8 cellular contexts compared by ENCODE assay signal in the genomic region with DNA sequence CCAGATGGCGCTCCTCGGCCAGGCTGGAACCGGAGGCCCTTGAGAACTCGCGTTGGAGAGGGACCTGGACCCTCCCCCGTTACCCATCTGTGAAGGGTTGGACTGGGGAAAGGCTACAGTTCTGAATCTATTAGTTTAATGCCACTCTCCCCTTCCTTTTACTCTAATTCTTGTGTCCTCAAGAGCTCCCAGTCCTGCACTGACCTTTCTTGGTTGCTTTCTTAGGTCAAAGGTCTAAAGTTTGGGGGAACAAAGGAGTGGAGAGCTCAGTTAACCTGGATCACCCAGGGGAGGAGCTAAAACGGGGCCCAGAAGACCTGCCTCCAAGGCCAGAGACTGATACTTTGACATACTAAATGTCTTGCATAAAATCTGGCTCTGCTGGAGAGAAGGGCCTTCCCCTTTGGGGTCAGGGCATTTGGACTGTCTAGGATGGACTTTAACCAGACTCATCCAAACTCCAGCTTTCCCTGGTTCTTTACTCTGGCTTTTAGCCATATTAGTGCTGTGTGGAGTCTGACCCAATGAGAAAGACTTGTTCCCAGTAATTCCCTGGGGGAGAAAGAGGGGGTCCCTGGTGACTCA. TPM values are rescaled to one million over a fixed set of nuclear protein-coding genes. Genes with fewer than 3 reads are reported as not detected.
DNase-seq lines count a peak whose midpoint lies in the region; ATAC-seq and TF ChIP-seq lines count a peak whose summit lies in the region.

No MANE protein-coding gene starts in this region.

- no peak for ATAC-seq in activated naive CD8-positive, alpha-beta T cell treated with anti-CD3 and anti-CD28 coated beads, Interleukin-2, amount 10 ng/mL, durations not matched to agents 7 days and 5 days (ENCODE audit: low read depth)
- no peak for ATAC-seq in left lung
- ATAC-seq in esophagus mucosa, result no peak

- H3K27ac Mint-ChIP-seq in activated T-cell treated with anti-CD3 and anti-CD28 coated beads, Interleukin-2, amount 50 U/mL, for 24 hours, result peak overlapping the region; percentile 99
- H3K27ac Mint-ChIP-seq in activated naive CD8-positive, alpha-beta T cell treated with anti-CD3 and anti-CD28 coated beads, Interleukin-2, amount 10 ng/mL, durations not matched to agents 7 days and 5 days, result peak overlapping the region; percentile 98

- TF ChIP-seq POLR2A in testis (IDR thresholded peaks at IDR 0.05), result no peak

- peaks cover 10 to 36% of the 10 kb centered on the region in 2 donors for H3K4me1 ChIP-seq in left lung
- peaks cover 13% of the 10 kb centered on the region for H3K4me1 ChIP-seq in testis

- H3K36me3 Mint-ChIP-seq in activated T-cell treated with anti-CD3 and anti-CD28 coated beads, Interleukin-2, amount 50 U/mL, for 24 hours (ENCODE audit: low read depth), result peaks cover 42% of the 10 kb centered on the region
- peaks cover 16% of the 10 kb centered on the region for H3K36me3 Mint-ChIP-seq in activated naive CD8-positive, alpha-beta T cell treated with anti-CD3 and anti-CD28 coated beads, Interleukin-2, amount 10 ng/mL, durations not matched to agents 7 days and 5 days

- H3K27ac ChIP-seq in left lung (peak overlapping the region; percentile 98 to 99), testis (peak overlapping the region; percentile 99)

- H3K9me3 Mint-ChIP-seq in activated T-cell treated with anti-CD3 and anti-CD28 coated beads, Interleukin-2, amount 50 U/mL, for 24 hours, result no peaks in the 10 kb centered on the region
- no peaks in the 10 kb centered on the region for H3K9me3 Mint-ChIP-seq in activated naive CD8-positive, alpha-beta T cell treated with anti-CD3 and anti-CD28 coated beads, Interleukin-2, amount 10 ng/mL, durations not matched to agents 7 days and 5 days

- peaks cover 29% of the 10 kb centered on the region for H3K4me1 Mint-ChIP-seq in activated T-cell treated with anti-CD3 and anti-CD28 coated beads, Interleukin-2, amount 50 U/mL, for 24 hours (ENCODE audit: low read depth)
- H3K4me1 Mint-ChIP-seq in activated naive CD8-positive, alpha-beta T cell treated with anti-CD3 and anti-CD28 coated beads, Interleukin-2, amount 10 ng/mL, durations not matched to agents 7 days and 5 days, result peaks cover 33% of the 10 kb centered on the region

- H3K27me3 ChIP-seq in left lung (no peaks in the 10 kb centered on the region), testis (no peaks in the 10 kb centered on the region)

- H3K27me3 Mint-ChIP-seq in activated T-cell treated with anti-CD3 and anti-CD28 coated beads, Interleukin-2, amount 50 U/mL, for 24 hours, result no peaks in the 10 kb centered on the region
- peaks cover 10% of the 10 kb centered on the region for H3K27me3 Mint-ChIP-seq in activated naive CD8-positive, alpha-beta T cell treated with anti-CD3 and anti-CD28 coated beads, Interleukin-2, amount 10 ng/mL, durations not matched to agents 7 days and 5 days

- H3K4me3 Mint-ChIP-seq in activated T-cell treated with anti-CD3 and anti-CD28 coated beads, Interleukin-2, amount 50 U/mL, for 24 hours, result peak overlapping the region; percentile 92
- H3K4me3 Mint-ChIP-seq in activated naive CD8-positive, alpha-beta T cell treated with anti-CD3 and anti-CD28 coated beads, Interleukin-2, amount 10 ng/mL, durations not matched to agents 7 days and 5 days, result peak overlapping the region; percentile 95

- H3K4me3 ChIP-seq in left lung (peak overlapping the region in 1 of 2 donors; percentile 94), testis (peak overlapping the region; percentile 91 to 98)

- peaks cover 4 to 31% of the 10 kb centered on the region in 2 donors for H3K36me3 ChIP-seq in left lung
- no peaks in the 10 kb centered on the region for H3K36me3 ChIP-seq in testis (ENCODE audit: low read depth, missing control alignments)

- POLR2A ChIA-PET in activated naive CD8-positive, alpha-beta T cell treated with anti-CD3 and anti-CD28 coated beads, Interleukin-2, amount 10 ng/mL, durations not matched to agents 7 days and 5 days (lab: Charles Lee), result interaction anchor here (0.7 to 3.8 kb wide), 17 partner anchors 10 to 300 kb away, joined by 3 to 43 read pairs (median 11); a partner anchor contains a TSS

- 0% methylated on average over 7 of the region's 7 CpGs for WGBS in testis, 2 donors

- no peak for DNase-seq in activated T-cell treated with anti-CD3 and anti-CD28 coated beads, Interleukin-2, amount 50 U/mL, for 24 hours
- no peak for DNase-seq in activated T-cell treated with anti-CD3 and anti-CD28 coated beads, Interleukin-2, amount 50 U/mL, for 1 hour
- DNase-seq in activated naive CD8-positive, alpha-beta T cell treated with anti-CD3 and anti-CD28 coated beads, Interleukin-2, amount 10 ng/mL, durations not matched to agents 7 days and 5 days, result no peak
- DNase-seq in left lung, result no peak
- DNase-seq in testis, result peak; percentile 55
- no peak for DNase-seq in NCI-H524 (lab: John Stamatoyannopoulos, UW)
- DNase-seq in NCI-H146 treated with DMSO at 0.1 percent for 48 hours (lab: John Stamatoyannopoulos, UW; ENCODE audit: unreplicated experiment), result no peak

- intact Hi-C loops in left lung (cut with DNase I) (no loop called here), testis (cut with DNase I; ENCODE audit: low total_unique reads) (no loop called here)

- TF ChIP-seq CTCF in left lung (IDR thresholded peaks at IDR 0.05) (peak; percentile 0 to 34), testis (IDR thresholded peaks at IDR 0.05) (peak; percentile 25 to 99 (median 95))

- H3K9me3 ChIP-seq in left lung (no peaks in the 10 kb centered on the region), testis (no peaks in the 10 kb centered on the region)

RNA-seq across cellular contexts. Expression of a gene that starts 0.9 kb away (rescaled TPM):
- total RNA-seq in activated naive CD8-positive, alpha-beta T cell treated with anti-CD3 and anti-CD28 coated beads, Interleukin-2, amount 10 ng/mL, durations not matched to agents 7 days and 5 days, result 100 to 1,000 TPM; 108 to 118 TPM
- 100 to 1,000 TPM; 142 to 148 TPM for total RNA-seq in left lung
- total RNA-seq in testis, result 100 to 1,000 TPM; 211 to 242 TPM
- 177 TPM for polyA plus RNA-seq in testis (ENCODE audit: insufficient read depth, low read depth, low replicate concordance)
- 122 TPM for total RNA-seq in esophagus mucosa

RNA-seq across cellular contexts. Expression of a gene that starts 12.3 kb away (rescaled TPM):
- total RNA-seq in activated naive CD8-positive, alpha-beta T cell treated with anti-CD3 and anti-CD28 coated beads, Interleukin-2, amount 10 ng/mL, durations not matched to agents 7 days and 5 days, result 10 to 100 TPM; 36.2 to 43.5 TPM
- total RNA-seq in left lung (100 to 1,000 TPM; 276 to 322 TPM), testis (10 to 100 TPM; 53.4 to 64.3 TPM), esophagus mucosa (234 TPM)
- polyA plus RNA-seq in testis (ENCODE audit: insufficient read depth, low read depth, low replicate concordance), result 185 TPM

RNA-seq across cellular contexts. Expression of a gene that starts 18.5 kb away (rescaled TPM):
- 10 to 100 TPM; 46.6 to 52.1 TPM for total RNA-seq in activated naive CD8-positive, alpha-beta T cell treated with anti-CD3 and anti-CD28 coated beads, Interleukin-2, amount 10 ng/mL, durations not matched to agents 7 days and 5 days
- 1 to 10 TPM in 1 of 2 donors, under 1 TPM in 1; 0.79 to 2.4 TPM for total RNA-seq in left lung
- 1 to 10 TPM; 4.1 to 7.1 TPM for total RNA-seq in testis
- 6.3 TPM for polyA plus RNA-seq in testis (ENCODE audit: insufficient read depth, low read depth, low replicate concordance)
- not detected for total RNA-seq in esophagus mucosa

RNA-seq across cellular contexts. Expression of a gene that starts 30.0 kb away (rescaled TPM):
- total RNA-seq in activated naive CD8-positive, alpha-beta T cell treated with anti-CD3 and anti-CD28 coated beads, Interleukin-2, amount 10 ng/mL, durations not matched to agents 7 days and 5 days, result 10 to 100 TPM; 29.8 to 35.6 TPM
- 10 to 100 TPM; 66.0 to 67.5 TPM for total RNA-seq in left lung
- total RNA-seq in testis, result 10 to 100 TPM; 68.3 to 82.4 TPM
- polyA plus RNA-seq in testis (ENCODE audit: insufficient read depth, low read depth, low replicate concordance), result 69.4 TPM
- total RNA-seq in esophagus mucosa, result 54.3 TPM

RNA-seq across cellular contexts. Expression of a gene that starts 35.5 kb away (rescaled TPM):
- 1 to 10 TPM; 2.6 to 3.0 TPM for total RNA-seq in activated naive CD8-positive, alpha-beta T cell treated with anti-CD3 and anti-CD28 coated beads, Interleukin-2, amount 10 ng/mL, durations not matched to agents 7 days and 5 days
- 10 to 100 TPM; 64.5 to 96.2 TPM for total RNA-seq in left lung
- 1 to 10 TPM; 2.0 to 4.5 TPM for total RNA-seq in testis
- 22.2 TPM for polyA plus RNA-seq in testis (ENCODE audit: insufficient read depth, low read depth, low replicate concordance)
- 2.2 TPM for total RNA-seq in esophagus mucosa

Comparison
In these comparisons a context has a peak if more than half of its experiments do, and no peak if none do; other contexts are left out.
1. RNA of a gene that starts 18.5 kb away (total RNA-seq): 46.6 to 52.1 TPM in activated naive CD8-positive, alpha-beta T cell treated with anti-CD3 and anti-CD28 coated beads, Interleukin-2, amount 10 ng/mL, durations not matched to agents 7 days and 5 days; 4.1 to 7.1 TPM in testis, 0.79 to 2.4 TPM in left lung and not detected in esophagus mucosa (single experiment); every median in the first group is over 4 times any median in the second.